Comparison of ENCODE assay signal across 12 cellular contexts in the genomic region with DNA sequence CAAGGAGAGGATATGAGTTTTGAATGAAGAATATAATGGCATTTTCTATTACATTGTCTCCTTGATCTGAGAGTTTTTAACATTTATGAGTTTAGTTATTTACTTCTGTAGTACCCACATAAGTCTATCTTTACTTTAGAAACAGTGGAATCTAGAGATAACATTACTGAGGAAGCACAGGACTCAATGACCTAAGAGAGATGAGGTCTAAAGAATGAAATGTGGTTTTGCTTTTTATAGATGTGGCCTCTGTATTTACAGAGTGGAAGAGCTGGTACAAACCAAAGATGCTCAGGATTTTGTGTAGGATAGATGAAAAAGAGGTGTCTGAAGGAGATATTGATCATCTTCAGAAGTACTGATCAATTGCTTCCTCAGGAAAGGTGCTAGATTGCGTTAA.
"Had no signal": no experiment of that assay in that cellular context is flagged by ENCODE, and none has a peak within 500 bp of the region (broad histone marks: within the 10 kb centered on the region; RNA-seq: fewer than 3 reads in every experiment).

No MANE protein-coding gene starts in this region.

- H2AFZ ChIP-seq: hepatocyte had no signal

- H3K4me3 ChIP-seq: coronary artery, hepatocyte had no signal

- DNase-seq: activated CD4-positive, alpha-beta memory T cell treated with anti-CD3 and anti-CD28 coated beads, Interleukin-2, amount 10 ng/mL, durations not matched to agents 7 days and 5 days; activated CD8-positive, alpha-beta memory T cell treated with anti-CD3 and anti-CD28 coated beads, Interleukin-2, amount 50 U/mL, for 4 hours; activated naive CD4-positive, alpha-beta T cell; caudate nucleus; effector CD8-positive, alpha-beta T cell; naive B cell; posterior cingulate gyrus; small intestine; T-helper 9 cell had no signal

- H3K27me3 Mint-ChIP-seq: activated CD4-positive, alpha-beta memory T cell treated with anti-CD3 and anti-CD28 coated beads, Interleukin-2, amount 10 ng/mL, durations not matched to agents 7 days and 5 days had no signal

- H3K27ac Mint-ChIP-seq: activated CD4-positive, alpha-beta memory T cell treated with anti-CD3 and anti-CD28 coated beads, Interleukin-2, amount 10 ng/mL, durations not matched to agents 7 days and 5 days; naive B cell had no signal

- H3K4me3 Mint-ChIP-seq: activated CD4-positive, alpha-beta memory T cell treated with anti-CD3 and anti-CD28 coated beads, Interleukin-2, amount 10 ng/mL, durations not matched to agents 7 days and 5 days; naive B cell had no signal

- H3K4me2 ChIP-seq: hepatocyte had no signal

- H3K9me3 Mint-ChIP-seq: activated CD4-positive, alpha-beta memory T cell treated with anti-CD3 and anti-CD28 coated beads, Interleukin-2, amount 10 ng/mL, durations not matched to agents 7 days and 5 days had no signal

- H3K79me2 ChIP-seq: hepatocyte had no signal

- H3K36me3 Mint-ChIP-seq: naive B cell had no signal

- H3K4me1 Mint-ChIP-seq: activated CD4-positive, alpha-beta memory T cell treated with anti-CD3 and anti-CD28 coated beads, Interleukin-2, amount 10 ng/mL, durations not matched to agents 7 days and 5 days; naive B cell had no signal

- H3K27ac ChIP-seq: coronary artery, hepatocyte, VCaP had no signal

- H3K27me3 ChIP-seq: hepatocyte had no signal
